In the genomic region with DNA sequence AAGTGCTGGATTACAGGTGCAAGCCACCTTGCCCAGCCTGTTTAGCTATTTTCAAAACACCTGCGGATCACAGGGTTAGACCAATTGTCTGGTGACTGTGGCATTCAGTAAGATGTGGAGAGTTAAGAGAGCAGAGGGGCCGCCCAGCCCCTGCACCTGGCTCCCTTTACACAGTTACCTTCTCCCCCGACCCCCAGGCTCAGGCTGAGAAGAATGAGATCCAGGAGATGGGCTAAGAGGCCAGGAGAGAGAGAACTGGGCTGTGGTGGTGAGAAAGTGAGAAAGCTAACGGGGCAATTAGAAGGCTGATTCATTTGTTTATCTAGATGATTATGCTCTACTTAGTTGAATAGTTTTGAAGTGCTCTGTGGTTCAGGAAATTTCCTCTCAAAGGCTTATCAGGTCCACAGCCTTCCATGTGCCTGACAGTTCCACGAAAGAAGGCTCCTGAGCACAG, we compare ENCODE assay signal across 1 cellular context.
A peak's percentile ranks its signal among the peaks of the same experiment; 100 is the strongest.
TF ChIP-seq lines count a peak whose summit lies in the region.

No MANE protein-coding gene starts in this region.

TF ChIP-seq in HEK293, 187 proteins besides CTCF, POLR2A, EP300 and RAD21 (continued from another document):
- TF ChIP-seq PBX3 (CRISPR knock-in tag; IDR thresholded peaks at IDR 0.05) (no peak), ZNF629 (tag by site-specific recombination; IDR thresholded peaks at IDR 0.05) (peak; percentile 75), ZNF146 (tag by site-specific recombination; IDR thresholded peaks at IDR 0.05) (no peak), SCRT1 (tag by site-specific recombination; IDR thresholded peaks at IDR 0.05; ENCODE audit: borderline replicate concordance) (0 out of 2 replicates have a peak, but pooled peaks have one; percentile 39), HOXD13 (CRISPR knock-in tag; IDR thresholded peaks at IDR 0.05; ENCODE audit: borderline replicate concordance) (no peak), ZNF274 (IDR thresholded peaks at IDR 0.05; ENCODE audit: low read length) (no peak), ZNF274 (tag by site-specific recombination; IDR thresholded peaks at IDR 0.05; ENCODE audit: borderline replicate concordance) (no peak)
- TF ChIP-seq, protein P1, sequence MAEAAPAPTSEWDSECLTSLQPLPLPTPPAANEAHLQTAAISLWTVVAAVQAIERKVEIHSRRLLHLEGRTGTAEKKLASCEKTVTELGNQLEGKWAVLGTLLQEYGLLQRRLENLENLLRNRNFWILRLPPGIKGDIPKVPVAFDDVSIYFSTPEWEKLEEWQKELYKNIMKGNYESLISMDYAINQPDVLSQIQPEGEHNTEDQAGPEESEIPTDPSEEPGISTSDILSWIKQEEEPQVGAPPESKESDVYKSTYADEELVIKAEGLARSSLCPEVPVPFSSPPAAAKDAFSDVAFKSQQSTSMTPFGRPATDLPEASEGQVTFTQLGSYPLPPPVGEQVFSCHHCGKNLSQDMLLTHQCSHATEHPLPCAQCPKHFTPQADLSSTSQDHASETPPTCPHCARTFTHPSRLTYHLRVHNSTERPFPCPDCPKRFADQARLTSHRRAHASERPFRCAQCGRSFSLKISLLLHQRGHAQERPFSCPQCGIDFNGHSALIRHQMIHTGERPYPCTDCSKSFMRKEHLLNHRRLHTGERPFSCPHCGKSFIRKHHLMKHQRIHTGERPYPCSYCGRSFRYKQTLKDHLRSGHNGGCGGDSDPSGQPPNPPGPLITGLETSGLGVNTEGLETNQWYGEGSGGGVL (tag by site-specific recombination; IDR thresholded peaks at IDR 0.05) = peak; percentile 32; the same call in 1 of the 2 replicates
